ENCODE assay signal across 17 cellular contexts in the genomic region with DNA sequence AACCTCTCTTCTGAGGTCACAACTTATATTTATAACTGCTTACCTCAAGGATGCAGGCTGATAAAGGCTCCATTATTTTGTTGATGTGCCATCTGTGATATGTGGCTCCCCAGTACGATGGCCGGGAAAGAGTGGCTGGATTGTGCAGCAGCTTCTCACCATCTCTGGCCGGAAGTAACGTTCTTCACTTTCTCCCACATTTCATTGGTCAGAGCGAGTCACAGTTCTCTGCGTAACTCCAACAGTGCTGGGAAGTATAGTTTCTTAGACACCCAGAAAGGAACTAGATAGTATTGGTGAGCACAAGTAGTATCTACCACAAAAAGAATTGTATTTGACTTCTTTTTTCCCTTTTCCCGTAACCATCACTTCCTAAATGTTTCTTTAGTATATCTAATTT. TPM values are rescaled to one million over a fixed set of nuclear protein-coding genes. Genes with fewer than 3 reads are reported as not detected.
DNase-seq lines count a peak whose midpoint lies in the region; ATAC-seq and TF ChIP-seq lines count a peak whose summit lies in the region.
"Had no signal": no experiment of that assay in that cellular context is flagged by ENCODE, and none has a peak within 500 bp of the region (broad histone marks: within the 10 kb centered on the region; RNA-seq: fewer than 3 reads in every experiment).

No MANE protein-coding gene starts in this region.

- no peak overlapping the region for H3K27ac ChIP-seq in GM23248
- H3K27ac ChIP-seq in Karpas-422 (ENCODE audit: low read length) = no peak overlapping the region
- peak overlapping the region; percentile 53 for H3K27ac ChIP-seq in osteoblast (ENCODE audit: low read depth, low read length)
- H3K27ac ChIP-seq in OCI-LY7 (ENCODE audit: low read depth, low read length, poor library complexity, severe bottlenecking) = no peak overlapping the region
- no peak overlapping the region for H3K27ac ChIP-seq in WERI-Rb-1
- H3K27ac ChIP-seq: BLaER1 had no signal

- no peak for ATAC-seq in HG03039 (IDR thresholded peaks at IDR 0.05; ENCODE audit: unreplicated experiment)
- ATAC-seq: CD8-positive, alpha-beta T cell; K562 had no signal

- H3K4me1 ChIP-seq in GM23248 (ENCODE audit: insufficient read depth) = peaks cover 6% of the 10 kb centered on the region; the same call in 1 of the 2 replicates
- no peaks in the 10 kb centered on the region for H3K4me1 ChIP-seq in Karpas-422 (ENCODE audit: low read length)
- H3K4me1 ChIP-seq in osteoblast (ENCODE audit: insufficient read depth, low read length) = no peaks in the 10 kb centered on the region
- H3K4me1 ChIP-seq in OCI-LY7 (ENCODE audit: insufficient read depth, low read length, poor library complexity, severe bottlenecking) = no peaks in the 10 kb centered on the region
- H3K4me1 ChIP-seq: BLaER1, HAP-1 had no signal

- BruUV-seq in OCI-LY7 (replicated peaks; lab: Mats Ljungman, UMichigan) = no TSS peak

- WGBS in GM23248 (ENCODE audit: low coverage in 1 of 2, low lambda C conversion rate in 2 of 2, missing lambda C conversion rate in 2 of 2), 2 experiments = 63 to 73% methylated on average over 7 of the region's 7 CpGs

- no peak overlapping the region; the same call in 1 of the 2 replicates for H3K9ac ChIP-seq in GM23248
- H3K9ac ChIP-seq in Karpas-422 (ENCODE audit: low read length) = peak overlapping the region; percentile 46
- H3K9ac ChIP-seq: BLaER1 had no signal

- intact Hi-C loops in OCI-LY7 (cut with micrococcal nuclease; ENCODE audit: unreplicated experiment) = no loop called here

- CTCF ChIA-PET in OCI-LY7 (lab: Charles Lee; ENCODE audit: unreplicated experiment) = no interaction called here

- H3K79me2 ChIP-seq in GM23248 (ENCODE audit: insufficient read depth) (no peaks in the 10 kb centered on the region), Karpas-422 (ENCODE audit: low read length) (no peaks in the 10 kb centered on the region), osteoblast (ENCODE audit: insufficient read depth, low read length) (no peaks in the 10 kb centered on the region), OCI-LY7 (ENCODE audit: insufficient read depth, low read depth, low read length) (no peaks in the 10 kb centered on the region)

- H3F3A ChIP-seq in GM23248 (ENCODE audit: insufficient read depth) = no peaks in the 10 kb centered on the region

- H3K27me3 ChIP-seq in GM23248 (replicated peaks; ENCODE audit: insufficient read depth) = no peaks in the 10 kb centered on the region
- no peaks in the 10 kb centered on the region for H3K27me3 ChIP-seq in Karpas-422 (ENCODE audit: low read length)
- no peaks in the 10 kb centered on the region for H3K27me3 ChIP-seq in osteoblast (ENCODE audit: insufficient read depth, low read length)
- H3K27me3 ChIP-seq in WERI-Rb-1 (ENCODE audit: insufficient read depth, low read depth, severe bottlenecking) = no peaks in the 10 kb centered on the region
- H3K27me3 ChIP-seq: BLaER1 had no signal

- H2AFZ ChIP-seq in GM23248 = peak overlapping the region; percentile 75
- H2AFZ ChIP-seq in Karpas-422 (ENCODE audit: low read length) = peak overlapping the region; percentile 74
- H2AFZ ChIP-seq in osteoblast (ENCODE audit: low read length) = peak overlapping the region; percentile 76
- H2AFZ ChIP-seq in OCI-LY7 (ENCODE audit: low read length) = no peak overlapping the region

- H3K9me3 ChIP-seq in GM23248 (ENCODE audit: low read depth) (no peaks in the 10 kb centered on the region), Karpas-422 (ENCODE audit: low read length) (no peaks in the 10 kb centered on the region), osteoblast (ENCODE audit: low read depth, low read length) (no peaks in the 10 kb centered on the region), OCI-LY7 (ENCODE audit: low read length) (no peaks in the 10 kb centered on the region), WERI-Rb-1 (ENCODE audit: severe bottlenecking) (no peaks in the 10 kb centered on the region)
- H3K9me3 ChIP-seq: HAP-1 had no signal

- H3K4me3 ChIP-seq in GM23248 = peak overlapping the region; percentile 60
- peak overlapping the region; percentile 53 for H3K4me3 ChIP-seq in Karpas-422 (ENCODE audit: low read length)
- peak overlapping the region; percentile 49 for H3K4me3 ChIP-seq in WI38 (ENCODE audit: low read depth, low read length)
- H3K4me3 ChIP-seq in osteoblast (ENCODE audit: insufficient read depth, low read length) = peak overlapping the region; percentile 63
- H3K4me3 ChIP-seq in OCI-LY7 (ENCODE audit: low read depth, low read length, poor library complexity, severe bottlenecking) = no peak overlapping the region
- H3K4me3 ChIP-seq in WERI-Rb-1 (ENCODE audit: low read depth, low read length) = no peak overlapping the region
- H3K4me3 ChIP-seq: BLaER1, HAP-1, K562 had no signal

- TF ChIP-seq CTCF in WI38 (IDR thresholded peaks at IDR 0.05; ENCODE audit: low read depth, low read length) = no peak
- TF ChIP-seq CTCF in osteoblast (IDR thresholded peaks at IDR 0.05; ENCODE audit: extremely low read depth, low read depth, low read length) = no peak
- no peak for TF ChIP-seq CTCF in OCI-LY7 (conservative IDR thresholded peaks at IDR 0.05; ENCODE audit: low read length)
- no peak for TF ChIP-seq CTCF in WERI-Rb-1 (IDR thresholded peaks at IDR 0.05; ENCODE audit: low read depth, low read length)

- POLR2A ChIA-PET in OCI-LY7 (lab: Charles Lee) = no interaction called here

- H3K36me3 ChIP-seq in GM23248 (ENCODE audit: low read depth) (no peaks in the 10 kb centered on the region), Karpas-422 (ENCODE audit: insufficient read depth, low read length) (no peaks in the 10 kb centered on the region), osteoblast (ENCODE audit: insufficient read depth, low read length) (no peaks in the 10 kb centered on the region), OCI-LY7 (ENCODE audit: insufficient read depth, low read length) (no peaks in the 10 kb centered on the region), WERI-Rb-1 (no peaks in the 10 kb centered on the region)
- H3K36me3 ChIP-seq: BLaER1, HAP-1 had no signal

- DNase-seq in GM23248 (peak; percentile 66), Karpas-422 (peak; percentile 51), osteoblast (ENCODE audit: insufficient read length, low spot score, missing footprints) (no peak), OCI-LY7 (ENCODE audit: low spot score) (no peak), WERI-Rb-1 (no peak)
- DNase-seq: Calu3; CD8-positive, alpha-beta T cell; NCI-H1048; NCI-H1436 treated with DMSO at 0.1 percent for 48 hours; NCI-H2029; NCI-H345 had no signal

- peak overlapping the region; percentile 65 for H3K4me2 ChIP-seq in GM23248 (ENCODE audit: unreplicated experiment)
- H3K4me2 ChIP-seq in Karpas-422 (ENCODE audit: low read depth, low read length, poor library complexity, severe bottlenecking) = peak overlapping the region; percentile 50
- H3K4me2 ChIP-seq in osteoblast (ENCODE audit: insufficient read depth, low read length) = peak overlapping the region; percentile 79
- H3K4me2 ChIP-seq in OCI-LY7 (ENCODE audit: low read length) = no peak overlapping the region
- H3K4me2 ChIP-seq: BLaER1 had no signal

- H3K9me2 ChIP-seq in GM23248 (ENCODE audit: insufficient read depth) (no peaks in the 10 kb centered on the region; the same call in 1 of the 2 replicates), Karpas-422 (replicated peaks; ENCODE audit: insufficient read depth, low read length) (0 out of 2 replicates have a peak, but pooled peaks cover 3% of the 10 kb centered on the region), OCI-LY7 (ENCODE audit: insufficient read depth, low read length) (no peaks in the 10 kb centered on the region)

- H4K20me1 ChIP-seq in GM23248 (ENCODE audit: insufficient read depth) (no peaks in the 10 kb centered on the region), Karpas-422 (ENCODE audit: insufficient read depth, low read depth, low read length) (no peaks in the 10 kb centered on the region), osteoblast (ENCODE audit: insufficient read depth, low read length) (no peaks in the 10 kb centered on the region), OCI-LY7 (ENCODE audit: insufficient read depth, low read length) (no peaks in the 10 kb centered on the region)
- H4K20me1 ChIP-seq: BLaER1 had no signal

- in situ Hi-C loops in GM23248 (cut with MboI) = no loop called here

RNA-seq across cellular contexts. Expression of gene ZSWIM2, which starts 28.7 kb away (rescaled TPM):
- not detected in 2 replicates for total RNA-seq in GM23248 (2014; rRNA removed; shearing (Covaris generic))
- not detected in 2 replicates for polyA plus RNA-seq in GM23248 (2016; fragmentation: Nextera tagmentation; extraction: Ambion mirVana)
- total RNA-seq in Karpas-422 (2014; rRNA removed; shearing (Covaris generic); ENCODE audit: low replicate concordance) = not detected in 2 replicates
- total RNA-seq in osteoblast = 0.29 TPM in 1 of 2 replicates, not detected in the other
- not detected in 2 replicates for total RNA-seq in OCI-LY7 (2014; rRNA removed; shearing (Covaris generic))
- total RNA-seq in OCI-LY7 (2022) = not detected in 2 replicates
- total RNA-seq: A673; Calu3; CD8-positive, alpha-beta T cell; K562 had no signal
- polyA plus RNA-seq: K562 had no signal

Comparison
In these comparisons a context has a peak if more than half of its experiments do, and no peak if none do; other contexts are left out.
1. DNase-seq: peak in GM23248 (single experiment) and Karpas-422 (single experiment); none in osteoblast (single experiment), OCI-LY7 (single experiment) and WERI-Rb-1 (single experiment).
2. H3K4me3 ChIP-seq: peak in GM23248 (single experiment), Karpas-422 (single experiment), WI38 (single experiment) and osteoblast (single experiment); none in OCI-LY7 (single experiment) and WERI-Rb-1 (single experiment).